In the genomic region with DNA sequence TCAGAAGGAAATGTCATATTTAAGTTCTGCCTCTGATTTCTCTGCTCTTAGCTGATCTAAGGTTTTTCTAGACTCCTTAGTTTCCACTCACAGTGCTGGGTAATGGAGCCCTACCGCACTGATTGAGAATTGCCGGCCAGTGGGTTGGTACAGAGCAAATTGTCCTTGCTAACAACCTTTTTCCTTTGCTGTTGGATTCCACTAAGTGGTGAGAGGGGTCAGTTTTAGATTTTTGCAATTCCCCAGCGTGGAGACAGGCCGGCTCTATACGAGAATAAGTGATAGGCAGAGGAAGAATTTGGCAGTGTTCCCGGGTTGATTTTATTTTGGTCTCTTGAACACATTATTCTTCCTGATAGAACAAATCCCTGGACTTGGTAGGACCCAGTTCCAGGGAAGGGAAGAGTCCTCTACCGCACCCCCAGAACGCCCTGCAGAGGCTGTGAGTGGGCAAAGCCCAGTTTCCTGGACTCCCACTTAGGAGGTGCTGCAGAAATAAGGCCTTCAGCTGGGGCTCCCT, we compare ENCODE assay signal across 8 cellular contexts. TPM values are rescaled to one million over a fixed set of nuclear protein-coding genes. Genes with fewer than 3 reads are reported as not detected.
DNase-seq lines count a peak whose midpoint lies in the region; ATAC-seq lines count a peak whose summit lies in the region.
"Had no signal": no experiment of that assay in that cellular context is flagged by ENCODE, and none has a peak within 500 bp of the region (broad histone marks: within the 10 kb centered on the region; RNA-seq: fewer than 3 reads in every experiment).

No MANE protein-coding gene starts in this region.

- H3K9ac ChIP-seq in adipocyte (ENCODE audit: low read length), result peak overlapping the region; percentile 96
- H3K9ac ChIP-seq: KMS-11 had no signal

- H3K9me3 ChIP-seq in adipocyte (ENCODE audit: control insufficient read depth, low read length), result no peaks in the 10 kb centered on the region

- DNase-seq in HK-2 (ENCODE audit: unreplicated experiment) (peak; percentile 13), adipocyte (ENCODE audit: low read depth) (peak; percentile 80), iPS-NIHi7 (ENCODE audit: extremely low spot score) (no peak), NCI-H524 (lab: John Stamatoyannopoulos, UW) (no peak)

- H3K27me3 Mint-ChIP-seq in stimulated activated memory B cell treated with anti-CD40 and anti-IgM and Interleukin-4, amounts not matched to agents 10 μg/mL and 1 μg/mL and 100 μg/mL, for 72 hours, result peaks cover 56% of the 10 kb centered on the region

- H3K27ac Mint-ChIP-seq in stimulated activated memory B cell treated with anti-CD40 and anti-IgM and Interleukin-4, amounts not matched to agents 10 μg/mL and 1 μg/mL and 100 μg/mL, for 72 hours, result no peak overlapping the region

- H3K4me1 Mint-ChIP-seq in stimulated activated memory B cell treated with anti-CD40 and anti-IgM and Interleukin-4, amounts not matched to agents 10 μg/mL and 1 μg/mL and 100 μg/mL, for 72 hours, result peaks cover 16% of the 10 kb centered on the region

- H3K4me3 Mint-ChIP-seq in stimulated activated memory B cell treated with anti-CD40 and anti-IgM and Interleukin-4, amounts not matched to agents 10 μg/mL and 1 μg/mL and 100 μg/mL, for 72 hours, result peak overlapping the region; percentile 21

- H3K4me1 ChIP-seq in adipocyte (ENCODE audit: control insufficient read depth, insufficient read depth, low read length), result peaks cover 48% of the 10 kb centered on the region

- ATAC-seq in stimulated activated memory B cell treated with anti-CD40 and anti-IgM and Interleukin-4, amounts not matched to agents 10 μg/mL and 1 μg/mL and 100 μg/mL, for 72 hours, result no peak
- no peak for ATAC-seq in esophagus mucosa

- no peaks in the 10 kb centered on the region for H3K36me3 ChIP-seq in adipocyte (ENCODE audit: control insufficient read depth, insufficient read depth, low read length, severe bottlenecking)

- H3K9me3 Mint-ChIP-seq in stimulated activated memory B cell treated with anti-CD40 and anti-IgM and Interleukin-4, amounts not matched to agents 10 μg/mL and 1 μg/mL and 100 μg/mL, for 72 hours, result no peaks in the 10 kb centered on the region

- H3K36me3 Mint-ChIP-seq in stimulated activated memory B cell treated with anti-CD40 and anti-IgM and Interleukin-4, amounts not matched to agents 10 μg/mL and 1 μg/mL and 100 μg/mL, for 72 hours, result no peaks in the 10 kb centered on the region

- peak overlapping the region; percentile 94 for H3K4me3 ChIP-seq in adipocyte (ENCODE audit: low read length)
- H3K4me3 ChIP-seq in iPS-11a (ENCODE audit: low read depth, low read length), result peak overlapping the region; percentile 61

- H3K27me3 ChIP-seq in adipocyte (replicated peaks; ENCODE audit: control insufficient read depth, insufficient read depth, low read length), result no peaks in the 10 kb centered on the region

RNA-seq across cellular contexts. Expression of gene NRP1, which starts 2.9 kb away (rescaled TPM):
- total RNA-seq in esophagus mucosa, result 8.8 TPM

Comparison
In these comparisons a context has a peak if more than half of its experiments do, and no peak if none do; other contexts are left out.
1. DNase-seq: peak in HK-2 (single experiment) and adipocyte (single experiment); none in iPS-NIHi7 (single experiment) and NCI-H524 (0 of 2).